15 cellular contexts compared by ENCODE assay signal in genomic region chr2:234212534-234212933, GRCh38.
"Had no signal": no experiment of that assay in that cellular context is flagged by ENCODE, and none has a peak within 500 bp of the region (broad histone marks: within the 10 kb centered on the region; RNA-seq: fewer than 3 reads in every experiment).

No MANE protein-coding gene starts in this region.

- H3K4me3 ChIP-seq: gastroesophageal sphincter, mucosa of descending colon, prostate gland, testis had no signal

- H3K27ac ChIP-seq: gastroesophageal sphincter, prostate gland, testis had no signal

- ATAC-seq: activated CD4-positive, alpha-beta T cell treated with anti-CD3 and anti-CD28 coated beads for 36 hours; activated CD8-positive, alpha-beta T cell treated with anti-CD3 and anti-CD28 coated beads, Interleukin-2, amount 10 ng/mL, durations not matched to agents 7 days and 5 days; gastroesophageal sphincter; mucosa of descending colon; naive thymus-derived CD8-positive, alpha-beta T cell; stimulated activated naive CD8-positive, alpha-beta T cell treated with anti-CD3 and anti-CD28 coated beads, Interleukin-15, amount 100 ng/mL, for 72 hours had no signal

- H3K9me3 ChIP-seq: gastroesophageal sphincter, mucosa of descending colon, prostate gland, testis had no signal

- H3K4me1 ChIP-seq: gastroesophageal sphincter, prostate gland had no signal

- DNase-seq: activated CD4-positive, alpha-beta T cell treated with anti-CD3 and anti-CD28 coated beads for 36 hours; activated CD8-positive, alpha-beta T cell treated with anti-CD3 and anti-CD28 coated beads, Interleukin-2, amount 10 ng/mL, durations not matched to agents 7 days and 5 days; activated naive CD4-positive, alpha-beta T cell treated with anti-CD3 and anti-CD28 coated beads, Interleukin-2, amount 10 ng/mL, durations not matched to agents 7 days and 5 days; central memory CD4-positive, alpha-beta T cell; mammary epithelial cell; mucosa of descending colon; naive thymus-derived CD8-positive, alpha-beta T cell; occipital lobe; stimulated activated CD4-positive, alpha-beta T cell treated with anti-CD3 and anti-CD28 coated beads, Interleukin-15, amount 100 ng/mL, for 24 hours; stimulated activated CD4-positive, alpha-beta T cell treated with anti-CD3 and anti-CD28 coated beads, Interleukin-4, amount 100 ng/mL, for 24 hours; stimulated activated naive CD8-positive, alpha-beta T cell treated with anti-CD3 and anti-CD28 coated beads, Interleukin-15, amount 100 ng/mL, for 72 hours; T-helper 9 cell; testis had no signal

- H3K36me3 ChIP-seq: gastroesophageal sphincter, prostate gland had no signal

- H3K27me3 ChIP-seq: testis had no signal
